29 cellular contexts compared by ENCODE assay signal in genomic region chr6:53252177-53252692, GRCh38.
"Had no signal": no experiment of that assay in that cellular context is flagged by ENCODE, and none has a peak within 500 bp of the region (broad histone marks: within the 10 kb centered on the region; RNA-seq: fewer than 3 reads in every experiment).

No MANE protein-coding gene starts in this region.

- H3K36me3 Mint-ChIP-seq: WTC11 had no signal

- H3K27me3 ChIP-seq: body of pancreas, cardiac muscle cell, pancreas, right atrium auricular region, suprapubic skin, transverse colon, vagina had no signal

- H3K9me3 ChIP-seq: body of pancreas, pancreas, psoas muscle, right atrium auricular region, suprapubic skin, transverse colon, vagina had no signal

- H3K36me3 ChIP-seq: cardiac muscle cell, pancreas, right atrium auricular region, suprapubic skin, transverse colon, vagina had no signal

- DNase-seq: activated CD4-positive, alpha-beta T cell treated with anti-CD3 and anti-CD28 coated beads for 36 hours; activated CD4-positive, alpha-beta T cell treated with anti-CD3 and anti-CD28 coated beads, Interleukin-2, amount 50 U/mL, for 48 hours; activated CD8-positive, alpha-beta memory T cell treated with anti-CD3 and anti-CD28 coated beads, Interleukin-2, amount 50 U/mL, for 48 hours; activated naive CD4-positive, alpha-beta T cell treated with anti-CD3 and anti-CD28 coated beads for 36 hours; activated naive CD8-positive, alpha-beta T cell treated with anti-CD3 and anti-CD28 coated beads, Interleukin-2, amount 50 U/mL, for 24 hours; activated T-cell treated with anti-CD3 and anti-CD28 coated beads, Interleukin-2, amount 50 U/mL, for 4 hours; anterior cingulate cortex; body of pancreas; dermis blood vessel endothelial cell; effector memory CD8-positive, alpha-beta T cell; foreskin melanocyte; glutamatergic neuron; left ventricle myocardium superior; mammary epithelial cell; pancreas; psoas muscle; stimulated activated CD4-positive, alpha-beta T cell treated with anti-CD3 and anti-CD28 coated beads, Interleukin-12 subunit alpha, Interleukin-12 subunit beta, amount 100 ng/mL, for 4 hours; stimulated activated CD4-positive, alpha-beta T cell treated with anti-CD3 and anti-CD28 coated beads, Interleukin-4, amount 100 ng/mL, for 4 hours; stimulated activated naive CD8-positive, alpha-beta T cell treated with anti-CD3 and anti-CD28 coated beads, Interleukin-15, amount 100 ng/mL, for 72 hours; T-helper 1 cell; T-helper 9 cell; transverse colon had no signal

- ATAC-seq: activated CD4-positive, alpha-beta T cell treated with anti-CD3 and anti-CD28 coated beads for 36 hours; activated naive CD8-positive, alpha-beta T cell treated with anti-CD3 and anti-CD28 coated beads, Interleukin-2, amount 50 U/mL, for 24 hours; activated T-cell treated with anti-CD3 and anti-CD28 coated beads, Interleukin-2, amount 50 U/mL, for 4 hours; body of pancreas; effector memory CD8-positive, alpha-beta T cell; esophagus mucosa; left ventricle myocardium superior; pancreas; psoas muscle; stimulated activated naive CD8-positive, alpha-beta T cell treated with anti-CD3 and anti-CD28 coated beads, Interleukin-15, amount 100 ng/mL, for 72 hours; WTC11 had no signal

- H3K4me1 Mint-ChIP-seq: activated CD4-positive, alpha-beta T cell treated with anti-CD3 and anti-CD28 coated beads for 36 hours; nephron; stimulated activated naive CD8-positive, alpha-beta T cell treated with anti-CD3 and anti-CD28 coated beads, Interleukin-15, amount 100 ng/mL, for 72 hours; WTC11 had no signal

- H3K9me3 Mint-ChIP-seq: activated naive CD4-positive, alpha-beta T cell treated with anti-CD3 and anti-CD28 coated beads for 36 hours; activated naive CD8-positive, alpha-beta T cell treated with anti-CD3 and anti-CD28 coated beads, Interleukin-2, amount 50 U/mL, for 24 hours; effector memory CD8-positive, alpha-beta T cell; nephron; stimulated activated naive CD8-positive, alpha-beta T cell treated with anti-CD3 and anti-CD28 coated beads, Interleukin-15, amount 100 ng/mL, for 72 hours; WTC11 had no signal

- H3K27ac Mint-ChIP-seq: activated CD4-positive, alpha-beta T cell treated with anti-CD3 and anti-CD28 coated beads for 36 hours; activated naive CD4-positive, alpha-beta T cell treated with anti-CD3 and anti-CD28 coated beads for 36 hours; activated naive CD8-positive, alpha-beta T cell treated with anti-CD3 and anti-CD28 coated beads, Interleukin-2, amount 50 U/mL, for 24 hours; nephron; stimulated activated naive CD8-positive, alpha-beta T cell treated with anti-CD3 and anti-CD28 coated beads, Interleukin-15, amount 100 ng/mL, for 72 hours; WTC11 had no signal

- H3K4me3 ChIP-seq: body of pancreas, cardiac muscle cell, pancreas, psoas muscle, right atrium auricular region, suprapubic skin, transverse colon, vagina had no signal

- H3K4me3 Mint-ChIP-seq: activated CD4-positive, alpha-beta T cell treated with anti-CD3 and anti-CD28 coated beads for 36 hours; activated naive CD4-positive, alpha-beta T cell treated with anti-CD3 and anti-CD28 coated beads for 36 hours; activated naive CD8-positive, alpha-beta T cell treated with anti-CD3 and anti-CD28 coated beads, Interleukin-2, amount 50 U/mL, for 24 hours; activated T-cell treated with anti-CD3 and anti-CD28 coated beads, Interleukin-2, amount 50 U/mL, for 4 hours; effector memory CD8-positive, alpha-beta T cell; nephron; stimulated activated naive CD8-positive, alpha-beta T cell treated with anti-CD3 and anti-CD28 coated beads, Interleukin-15, amount 100 ng/mL, for 72 hours; WTC11 had no signal

- H3K4me1 ChIP-seq: body of pancreas, pancreas, psoas muscle, suprapubic skin, transverse colon, vagina had no signal

- H3K27me3 Mint-ChIP-seq: activated CD4-positive, alpha-beta T cell treated with anti-CD3 and anti-CD28 coated beads for 36 hours; activated naive CD8-positive, alpha-beta T cell treated with anti-CD3 and anti-CD28 coated beads, Interleukin-2, amount 50 U/mL, for 24 hours; effector memory CD8-positive, alpha-beta T cell; stimulated activated naive CD8-positive, alpha-beta T cell treated with anti-CD3 and anti-CD28 coated beads, Interleukin-15, amount 100 ng/mL, for 72 hours had no signal

- H3K27ac ChIP-seq: body of pancreas, cardiac muscle cell, pancreas, psoas muscle, right atrium auricular region, suprapubic skin, transverse colon, vagina had no signal
